In the genomic region with DNA sequence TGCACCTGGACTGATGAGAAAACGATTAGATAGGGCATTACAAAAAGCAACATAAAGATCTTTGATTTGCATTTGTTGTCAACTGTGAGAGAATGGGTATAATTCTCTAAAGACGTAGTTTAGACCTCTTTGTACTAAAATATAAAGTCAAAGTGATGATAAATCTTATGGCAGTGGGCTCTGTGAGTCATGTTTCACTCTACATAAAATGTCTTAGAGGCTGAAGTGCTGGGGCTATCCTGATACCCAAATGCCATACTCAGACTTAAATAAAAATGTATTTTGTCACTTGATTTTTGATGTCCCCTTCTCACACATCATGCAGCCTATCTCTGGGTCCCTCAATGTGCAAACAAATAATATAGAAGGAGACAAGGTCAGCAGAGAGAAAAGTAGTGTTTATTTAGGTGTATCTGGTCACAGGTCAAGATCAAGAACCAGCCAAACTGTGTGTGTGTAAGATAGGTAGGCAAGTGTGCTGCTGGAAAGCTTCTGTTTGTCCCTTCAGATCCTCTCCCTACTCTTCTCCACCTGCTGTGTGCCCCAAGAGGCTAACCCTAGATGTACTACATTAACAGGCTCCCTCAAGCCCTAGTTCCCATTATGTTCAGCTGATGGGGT, we compare ENCODE assay signal across 32 cellular contexts. TPM values are rescaled to one million over a fixed set of nuclear protein-coding genes. Genes with fewer than 3 reads are reported as not detected.
"Had no signal": no experiment of that assay in that cellular context is flagged by ENCODE, and none has a peak within 500 bp of the region (broad histone marks: within the 10 kb centered on the region; RNA-seq: fewer than 3 reads in every experiment).

No MANE protein-coding gene starts in this region.

- H3K27ac Mint-ChIP-seq: natural killer cell, progenitor cell of endocrine pancreas had no signal

- H3K4me3 Mint-ChIP-seq: effector memory CD8-positive, alpha-beta T cell; natural killer cell had no signal

- H3K4me2 ChIP-seq: smooth muscle cell had no signal

- FAIRE-seq: endometrium, islet of Langerhans, pancreas had no signal

- H3K27me3 ChIP-seq: esophagus squamous epithelium, left lung, neutrophil, pancreas, suprapubic skin, transverse colon had no signal

- H3K4me1 ChIP-seq: esophagus squamous epithelium, suprapubic skin had no signal

- H3K4me3 ChIP-seq: esophagus squamous epithelium, heart right ventricle, left lung, pancreas, smooth muscle cell, suprapubic skin, transverse colon had no signal

- ATAC-seq: effector memory CD8-positive, alpha-beta T cell; heart right ventricle; left cardiac atrium; left lung; natural killer cell; pancreas; sciatic nerve had no signal

- H3K36me3 Mint-ChIP-seq: natural killer cell had no signal

- DNase-seq: cortex of kidney; effector memory CD8-positive, alpha-beta T cell; erythroblast; esophagus squamous epithelium; foreskin melanocyte; glutamatergic neuron; heart right ventricle; hippocampal formation; left cardiac atrium; left lung; natural killer cell; pancreas; stimulated activated CD4-positive, alpha-beta T cell treated with anti-CD3 and anti-CD28 coated beads, Interleukin-12 subunit alpha, Interleukin-12 subunit beta, amount 100 ng/mL, for 4 hours; stimulated activated CD4-positive, alpha-beta T cell treated with anti-CD3 and anti-CD28 coated beads, Interleukin-1b, Interleukin-23, amount 100 ng/mL, for 48 hours; stimulated activated CD4-positive, alpha-beta T cell treated with anti-CD3 and anti-CD28 coated beads, Interleukin-4, amount 100 ng/mL, for 1 hour; stimulated activated CD8-positive, alpha-beta memory T cell treated with anti-CD3 and anti-CD28 coated beads, Interleukin-4, amount 100 ng/mL, for 48 hours; stimulated activated naive CD4-positive, alpha-beta T cell treated with Interleukin-2 at 50 U/mL for 16 hours; transverse colon had no signal

- H3K9me3 ChIP-seq: esophagus squamous epithelium, heart right ventricle, left lung, neutrophil, pancreas, suprapubic skin, transverse colon had no signal

- H3K27ac ChIP-seq: esophagus squamous epithelium, heart right ventricle, left lung, neutrophil, pancreas, suprapubic skin, transverse colon had no signal

- H3K9me3 Mint-ChIP-seq: effector memory CD8-positive, alpha-beta T cell; natural killer cell had no signal

- H3K36me3 ChIP-seq: esophagus squamous epithelium, heart right ventricle, left lung, neutrophil, pancreas, suprapubic skin, transverse colon had no signal

RNA-seq across cellular contexts. Expression of gene ABHD12B, which starts 33.9 kb away (rescaled TPM):
- total RNA-seq: dermis microvascular lymphatic vessel endothelial cell, heart right ventricle, kidney epithelial cell, left lung, lung microvascular endothelial cell, mesenteric fat pad, myocyte, natural killer cell, progenitor cell of endocrine pancreas, sciatic nerve, smooth muscle cell, ureter had no signal
- polyA plus RNA-seq: heart right ventricle, neural cell, pancreas, smooth muscle cell had no signal
